12 cellular contexts compared by ENCODE assay signal in genomic region chr16:50195276-50195675, GRCh38. TPM values are rescaled to one million over a fixed set of nuclear protein-coding genes. Genes with fewer than 3 reads are reported as not detected.
DNase-seq lines count a peak whose midpoint lies in the region; ATAC-seq and TF ChIP-seq lines count a peak whose summit lies in the region.
"Had no signal": no experiment of that assay in that cellular context is flagged by ENCODE, and none has a peak within 500 bp of the region (broad histone marks: within the 10 kb centered on the region; RNA-seq: fewer than 3 reads in every experiment).

No MANE protein-coding gene starts in this region.

- no peak overlapping the region for H3K4me3 ChIP-seq in stomach

- peaks cover 7% of the 10 kb centered on the region for H3K36me3 Mint-ChIP-seq in activated naive CD4-positive, alpha-beta T cell treated with anti-CD3 and anti-CD28 coated beads, Interleukin-2, amount 50 U/mL, for 24 hours

- no peaks in the 10 kb centered on the region for H3K27me3 Mint-ChIP-seq in activated naive CD4-positive, alpha-beta T cell treated with anti-CD3 and anti-CD28 coated beads, Interleukin-2, amount 50 U/mL, for 24 hours

- intact Hi-C loops in stomach (cut with DNase I; ENCODE audit: low total_unique reads) (no loop called here), left colon (cut with DNase I, micrococcal nuclease) (no loop called here)

- H3K27ac ChIP-seq in RWPE1 = peak overlapping the region; percentile 72; the same call in 1 of the 2 replicates
- peak overlapping the region in 3 of 5 donors; percentile 10 to 69 (median 20) for H3K27ac ChIP-seq in stomach

- H3K9me3 Mint-ChIP-seq in activated naive CD4-positive, alpha-beta T cell treated with anti-CD3 and anti-CD28 coated beads, Interleukin-2, amount 50 U/mL, for 24 hours = no peaks in the 10 kb centered on the region
- H3K9me3 Mint-ChIP-seq: activated T-cell treated with anti-CD3 and anti-CD28 coated beads, Interleukin-2, amount 50 U/mL, for 4 hours had no signal

- peak overlapping the region; percentile 31 for H3K4me3 Mint-ChIP-seq in activated naive CD4-positive, alpha-beta T cell treated with anti-CD3 and anti-CD28 coated beads, Interleukin-2, amount 50 U/mL, for 24 hours
- H3K4me3 Mint-ChIP-seq: activated T-cell treated with anti-CD3 and anti-CD28 coated beads, Interleukin-2, amount 50 U/mL, for 4 hours; nephron progenitor cell had no signal

- peaks cover 81% of the 10 kb centered on the region for H3K4me1 Mint-ChIP-seq in activated naive CD4-positive, alpha-beta T cell treated with anti-CD3 and anti-CD28 coated beads, Interleukin-2, amount 50 U/mL, for 24 hours

- WGBS in stomach, 5 donors = 5 to 30% (median 14%) methylated on average over 2 of the region's 2 CpGs

- H3K27me3 ChIP-seq in stomach = no peaks in the 10 kb centered on the region

- no peak for TF ChIP-seq POLR2A in stomach (IDR thresholded peaks at IDR 0.05)

- TF ChIP-seq CTCF in RWPE1 (conservative IDR thresholded peaks at IDR 0.05; ENCODE audit: low read depth) (no peak), stomach (IDR thresholded peaks at IDR 0.05) (no peak)

- no peak for TF ChIP-seq EP300 in stomach (IDR thresholded peaks at IDR 0.05)

- POLR2A ChIA-PET in RWPE1 (lab: Yijun Ruan, JAX; ENCODE audit: low non-redundant PET) = no interaction called here

- H3K27ac Mint-ChIP-seq in activated naive CD4-positive, alpha-beta T cell treated with anti-CD3 and anti-CD28 coated beads, Interleukin-2, amount 50 U/mL, for 24 hours = peak overlapping the region; percentile 6
- H3K27ac Mint-ChIP-seq: nephron progenitor cell had no signal

- DNase-seq in activated naive CD4-positive, alpha-beta T cell treated with Interleukin-2 at 50 U/mL for 16 hours = no peak
- DNase-seq in RWPE1 (ENCODE audit: low spot score) = peak; percentile 67
- peak; percentile 58 for DNase-seq in fibroblast of peridontal ligament (ENCODE audit: extremely low read depth)
- DNase-seq in stomach = no peak
- no peak for DNase-seq in NAMALWA (ENCODE audit: low spot score)
- DNase-seq in left colon = no peak
- DNase-seq: activated T-cell treated with anti-CD3 and anti-CD28 coated beads, Interleukin-2, amount 50 U/mL, for 4 hours; nephron progenitor cell; SHP77; stimulated activated CD4-positive, alpha-beta T cell treated with anti-CD3 and anti-CD28 coated beads, Interleukin-4, amount 100 ng/mL, for 1 hour had no signal

- no peak for ATAC-seq in GM21619 (IDR thresholded peaks at IDR 0.05; ENCODE audit: unreplicated experiment)
- ATAC-seq in left colon = no peak

- no peaks in the 10 kb centered on the region for H3K9me3 ChIP-seq in stomach

- no peaks in the 10 kb centered on the region for H3K36me3 ChIP-seq in stomach

- CTCF ChIA-PET in RWPE1 (lab: Yijun Ruan, JAX) = interaction anchor here (0.5 to 0.6 kb wide), 2 partner anchors 28 to 320 kb away, joined by 3 read pairs; no protein-coding TSS in a partner anchor

- peaks cover 0 to 63% (median 35%) of the 10 kb centered on the region in 4 donors for H3K4me1 ChIP-seq in stomach

RNA-seq across cellular contexts. Expression of gene TENT4B, which starts 42.2 kb away (rescaled TPM):
- total RNA-seq in stomach = 10 to 100 TPM in 4 of 5 donors, 1 to 10 TPM in 1; 4.1 to 24.1 (median 14.9) TPM
- 1 to 10 TPM; 2.4 to 3.2 (median 2.8) TPM for polyA plus RNA-seq in stomach
- 10 to 100 TPM; 10.6 to 13.3 TPM for total RNA-seq in left colon

Comparison
In these comparisons a context has a peak if more than half of its experiments do, and no peak if none do; other contexts are left out.
1. DNase-seq: peak in RWPE1 (single experiment) and fibroblast of peridontal ligament (single experiment); none in activated naive CD4-positive, alpha-beta T cell treated with Interleukin-2 at 50 U/mL for 16 hours (single experiment), stomach (single experiment), NAMALWA (single experiment) and left colon (0 of 2).